10 cellular contexts compared by ENCODE assay signal in the genomic region with DNA sequence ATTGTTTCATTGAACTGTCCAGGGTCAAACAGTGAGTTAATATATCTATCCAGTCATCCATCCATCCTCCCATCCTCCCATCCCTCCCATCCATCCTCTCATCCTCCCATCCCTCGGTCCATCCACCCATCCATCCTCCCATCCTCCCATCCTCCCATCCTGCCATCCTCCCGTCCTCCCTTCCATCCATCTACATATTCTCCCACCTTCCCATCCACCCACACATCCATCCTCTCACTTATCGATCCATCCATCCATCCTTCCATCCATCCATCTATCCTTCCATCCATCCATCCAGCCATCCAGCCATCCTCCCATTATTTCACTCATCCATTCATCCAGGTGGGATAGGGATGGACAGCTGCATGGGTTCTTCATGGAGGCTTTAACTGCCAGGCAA. TPM values are rescaled to one million over a fixed set of nuclear protein-coding genes. Genes with fewer than 3 reads are reported as not detected.
"Had no signal": no experiment of that assay in that cellular context is flagged by ENCODE, and none has a peak within 500 bp of the region (broad histone marks: within the 10 kb centered on the region; RNA-seq: fewer than 3 reads in every experiment).

No MANE protein-coding gene starts in this region.

- H3K27ac Mint-ChIP-seq: GM23338, H9, HFFc6 had no signal

- DNase-seq: GM23248, GOT3, H7, H9, HCEC 1CT, HFFc6 had no signal

- H3K36me3 ChIP-seq: HAP-1 had no signal

- H3K4me3 Mint-ChIP-seq: GM23338, H9, HFFc6 had no signal

- H3K9me3 Mint-ChIP-seq: HFFc6 had no signal

- H3K9me3 ChIP-seq: HAP-1 had no signal

- H3K4me3 ChIP-seq: GM23248, GM23338, HAP-1 had no signal

- H3K9ac ChIP-seq: GM23248 had no signal

- H3K4me1 ChIP-seq: HAP-1 had no signal

- H3K4me2 ChIP-seq: GM23338 had no signal

- H2AFZ ChIP-seq: GM23248, GM23338 had no signal

- H3K27ac ChIP-seq: GM23248 had no signal

RNA-seq across cellular contexts. Expression of gene PSAPL1, which starts 35.4 kb away (rescaled TPM):
- total RNA-seq: GM23248, GM23338, H1, H4, HFFc6 had no signal
